In the genomic region with DNA sequence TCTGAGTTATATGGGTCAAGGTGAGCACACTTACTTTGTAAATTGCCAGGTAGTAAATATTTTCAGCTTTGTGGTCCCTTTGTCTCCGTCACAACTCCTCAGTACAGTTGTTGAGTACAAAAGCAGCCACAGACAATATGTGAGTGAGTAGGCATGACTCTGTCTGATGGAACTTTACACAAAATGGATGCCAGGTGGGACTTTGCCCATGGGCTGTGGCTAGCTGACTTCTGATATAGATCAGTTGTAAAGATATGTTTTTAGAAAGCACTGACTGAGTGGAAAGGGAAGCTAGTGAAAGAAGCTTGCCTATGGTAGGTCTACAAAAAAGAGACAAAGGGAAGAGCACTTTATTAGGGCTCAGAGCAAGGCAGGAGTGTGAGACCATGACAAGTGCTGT, we compare ENCODE assay signal across 35 cellular contexts. TPM values are rescaled to one million over a fixed set of nuclear protein-coding genes. Genes with fewer than 3 reads are reported as not detected.
"Had no signal": no experiment of that assay in that cellular context is flagged by ENCODE, and none has a peak within 500 bp of the region (broad histone marks: within the 10 kb centered on the region; RNA-seq: fewer than 3 reads in every experiment).

No MANE protein-coding gene starts in this region.

- ATAC-seq: activated CD4-positive, alpha-beta T cell treated with anti-CD3 and anti-CD28 coated beads for 36 hours; activated CD8-positive, alpha-beta memory T cell treated with anti-CD3 and anti-CD28 coated beads, Interleukin-2, amount 10 ng/mL, durations not matched to agents 7 days and 5 days; activated CD8-positive, alpha-beta T cell treated with anti-CD3 and anti-CD28 coated beads, Interleukin-2, amount 10 ng/mL, durations not matched to agents 7 days and 5 days; activated naive CD8-positive, alpha-beta T cell treated with anti-CD3 and anti-CD28 coated beads, Interleukin-2, amount 50 U/mL, for 24 hours; body of pancreas; esophagus mucosa; T-helper 17 cell had no signal

- H3K36me3 ChIP-seq: adrenal gland, WERI-Rb-1 had no signal

- FAIRE-seq: colon, frontal cortex had no signal

- H3K27me3 ChIP-seq: adrenal gland, body of pancreas had no signal

- H3K4me1 ChIP-seq: adrenal gland, body of pancreas had no signal

- H3K9me3 ChIP-seq: adrenal gland, body of pancreas had no signal

- H3K4me3 ChIP-seq: adrenal gland, body of pancreas had no signal

- DNase-seq: activated B cell treated with CpG ODN at 0.5 μM for 24 hours; activated CD4-positive, alpha-beta memory T cell treated with anti-CD3 and anti-CD28 coated beads for 36 hours; activated CD4-positive, alpha-beta T cell treated with anti-CD3 and anti-CD28 coated beads for 36 hours; activated CD4-positive, alpha-beta T cell treated with anti-CD3 and anti-CD28 coated beads, Interleukin-2, amount 10 ng/mL, durations not matched to agents 24 days and 14 days; activated CD4-positive, CD25-positive, alpha-beta regulatory T cell treated with anti-CD3 and anti-CD28 coated beads, Interleukin-2, amount 50 U/mL, for 72 hours; activated CD8-positive, alpha-beta memory T cell treated with anti-CD3 and anti-CD28 coated beads, Interleukin-2, amount 10 ng/mL, durations not matched to agents 7 days and 5 days; activated CD8-positive, alpha-beta memory T cell treated with anti-CD3 and anti-CD28 coated beads, Interleukin-2, amount 50 U/mL, for 4 hours; activated CD8-positive, alpha-beta T cell treated with anti-CD3 and anti-CD28 coated beads, Interleukin-2, amount 10 ng/mL, durations not matched to agents 7 days and 5 days; activated effector memory CD4-positive, alpha-beta T cell treated with anti-CD3 and anti-CD28 coated beads, Interleukin-2, amount 50 U/mL, for 16 hours; activated naive CD4-positive, alpha-beta T cell treated with anti-CD3 and anti-CD28 coated beads for 36 hours; activated naive CD8-positive, alpha-beta T cell treated with anti-CD3 and anti-CD28 coated beads for 36 hours; activated naive CD8-positive, alpha-beta T cell treated with anti-CD3 and anti-CD28 coated beads, Interleukin-2, amount 50 U/mL, for 24 hours; activated T-cell treated with anti-CD3 and anti-CD28 coated beads, Interleukin-2, amount 50 U/mL, for 1 hour; activated T-cell treated with anti-CD3 and anti-CD28 coated beads, Interleukin-2, amount 50 U/mL, for 48 hours; adrenal gland; amygdala; aorta; body of pancreas; caudate nucleus; effector memory CD4-positive, alpha-beta T cell; endodermal cell; foreskin fibroblast; head of caudate nucleus; T-helper 1 cell; T-helper 17 cell; T1000; WERI-Rb-1 had no signal

- H3K27ac ChIP-seq: adrenal gland, body of pancreas, WERI-Rb-1 had no signal

RNA-seq across cellular contexts. Expression of gene IGSF5, which starts 23.1 kb away (rescaled TPM):
- total RNA-seq: activated B cell treated with CpG ODN at 0.5 μM for 24 hours; activated CD4-positive, alpha-beta memory T cell treated with anti-CD3 and anti-CD28 coated beads for 36 hours; activated CD4-positive, alpha-beta T cell treated with anti-CD3 and anti-CD28 coated beads for 36 hours; activated CD4-positive, alpha-beta T cell treated with anti-CD3 and anti-CD28 coated beads, Interleukin-2, amount 10 ng/mL, durations not matched to agents 24 days and 14 days; activated CD8-positive, alpha-beta memory T cell treated with anti-CD3 and anti-CD28 coated beads for 36 hours; activated CD8-positive, alpha-beta memory T cell treated with anti-CD3 and anti-CD28 coated beads, Interleukin-2, amount 10 ng/mL, durations not matched to agents 7 days and 5 days; activated CD8-positive, alpha-beta T cell treated with anti-CD3 and anti-CD28 coated beads, Interleukin-2, amount 10 ng/mL, durations not matched to agents 7 days and 5 days; activated naive CD4-positive, alpha-beta T cell treated with anti-CD3 and anti-CD28 coated beads for 36 hours; activated naive CD8-positive, alpha-beta T cell treated with anti-CD3 and anti-CD28 coated beads for 36 hours; activated T-helper 1 cell treated with anti-CD3 and anti-CD28 coated beads, Interleukin-12 subunit alpha, Interleukin-12 subunit beta, Interleukin-2, Interleukin-4 antibody, amounts not matched to agents 30 ng/mL and 10 ng/mL and 1 ng/mL, durations not matched to agents 14 hours and 24 hours and 36 hours; activated T-helper 2 cell treated with anti-CD3 and anti-CD28 coated beads, Interferon-gamma antibody, Interleukin-2, Interleukin-4, amounts not matched to agents 10 μg/mL and 5 μg/mL and 100 μg/mL, durations not matched to agents 14 hours and 24 hours and 36 hours; aorta; chondrocyte; dermis microvascular lymphatic vessel endothelial cell; esophagus mucosa; T-helper 17 cell had no signal
